ENCODE assay signal across 36 cellular contexts in genomic region chr7:17266559-17266958, GRCh38. TPM values are rescaled to one million over a fixed set of nuclear protein-coding genes. Genes with fewer than 3 reads are reported as not detected.
DNase-seq lines count a peak whose midpoint lies in the region; ATAC-seq, FAIRE-seq and TF ChIP-seq lines count a peak whose summit lies in the region.
"Had no signal": no experiment of that assay in that cellular context is flagged by ENCODE, and none has a peak within 500 bp of the region (broad histone marks: within the 10 kb centered on the region; RNA-seq: fewer than 3 reads in every experiment).

No MANE protein-coding gene starts in this region.

- H3K4me1 ChIP-seq in A549, result no peaks in the 10 kb centered on the region; the same call in 2 of the 3 replicates
- H3K4me1 ChIP-seq in adipocyte (ENCODE audit: control insufficient read depth, insufficient read depth, low read length), result no peaks in the 10 kb centered on the region
- H3K4me1 ChIP-seq in K562 (replicated peaks in 1 of 2; ENCODE audit: control insufficient read depth in 2 of 2, insufficient read depth in 2 of 2, low read length in 2 of 2), result no peaks in the 10 kb centered on the region
- H3K4me1 ChIP-seq in SK-N-SH (ENCODE audit: control insufficient read depth in 1 of 2, insufficient read depth in 2 of 2, low read depth in 1 of 2, low read length in 1 of 2), result no peaks in the 10 kb centered on the region
- H3K4me1 ChIP-seq: BE2C, BLaER1, Caco-2 had no signal

- H3K27ac ChIP-seq in A549, result no peak overlapping the region
- H3K27ac ChIP-seq in K562 (ENCODE audit: extremely low read depth, low read depth, low read length), result no peak overlapping the region
- no peak overlapping the region for H3K27ac ChIP-seq in SK-N-SH (ENCODE audit: low read depth in 2 of 2, low read length in 1 of 2)
- H3K27ac ChIP-seq: 22Rv1; BLaER1; BLaER1 treated with 17β-estradiol and CSF1 and Interleukin-3, amounts not matched to agents 10 nM and 100 nM; C4-2B had no signal

- H3F3A ChIP-seq in SK-N-SH (replicated peaks; ENCODE audit: insufficient read depth), result peaks cover 4% of the 10 kb centered on the region

- no peaks in the 10 kb centered on the region for H3K36me3 ChIP-seq in adipocyte (ENCODE audit: control insufficient read depth, insufficient read depth, low read length, severe bottlenecking)
- no peaks in the 10 kb centered on the region for H3K36me3 ChIP-seq in K562 (ENCODE audit: control insufficient read depth, insufficient read depth, low read length)
- no peaks in the 10 kb centered on the region for H3K36me3 ChIP-seq in SK-N-SH (replicated peaks in 1 of 2; ENCODE audit: control insufficient read depth in 1 of 2, insufficient read depth in 2 of 2, low read length in 1 of 2)
- H3K36me3 ChIP-seq: BE2C, BLaER1 had no signal

- TF ChIP-seq POLR2A in A549 (IDR thresholded peaks at IDR 0.05; ENCODE audit: low read length) (no peak), K562 (conservative IDR thresholded peaks at IDR 0.05) (no peak)

- H4K20me1 ChIP-seq in K562 (replicated peaks; ENCODE audit: control insufficient read depth, insufficient read depth, low read length) (no peaks in the 10 kb centered on the region), SK-N-SH (ENCODE audit: insufficient read depth) (no peaks in the 10 kb centered on the region)
- H4K20me1 ChIP-seq: BLaER1; BLaER1 treated with 17β-estradiol and CSF1 and Interleukin-3, amounts not matched to agents 10 nM and 100 nM had no signal

- no TSS peak for BruUV-seq in K562 (replicated peaks; lab: Mats Ljungman, UMichigan)

- H3K9me1 ChIP-seq in K562 (ENCODE audit: control insufficient read depth, insufficient read depth, low read length), result no peaks in the 10 kb centered on the region

- POLR2A ChIA-PET in A549 (lab: Yijun Ruan, JAX) (no interaction called here), K562 (lab: Yijun Ruan, JAX) (no interaction called here), SK-N-SH (lab: Yijun Ruan, JAX) (no interaction called here)

- no peak for DNase-seq in A549 (ENCODE audit: low read depth in 1 of 2, low spot score in 1 of 2)
- DNase-seq in adipocyte (ENCODE audit: low read depth), result no peak
- DNase-seq in amniotic epithelial cell (ENCODE audit: low read depth), result peak; percentile 7
- no peak for DNase-seq in K562 (ENCODE audit: extremely low read depth in 1 of 4, low spot score in 3 of 4)
- no peak for DNase-seq in NCI-H1417 (lab: John Stamatoyannopoulos, UW)
- no peak for DNase-seq in SK-N-SH
- no peak for DNase-seq in kidney glomerular epithelial cell (lab: John Stamatoyannopoulos, UW)
- no peak for DNase-seq in Ammon's horn (ENCODE audit: low spot score)
- DNase-seq: 8988T; ACHN; AML-193; BE2C; C1 segment of cervical spinal cord; Caco-2; Calu3; CD4-positive, alpha-beta memory T cell; CD4-positive, alpha-beta T cell; CD4-positive, CD25-positive, alpha-beta regulatory T cell; CD8-positive, alpha-beta memory T cell; CD8-positive, alpha-beta T cell; COR-L47; DMS 273 treated with DMSO at 0.1 percent for 48 hours; DMS153; DMS53; DMS79; DMS79 treated with DMSO at 0.1 percent for 48 hours; DND-41; EL had no signal

- CTCF ChIA-PET in A549 (lab: Yijun Ruan, JAX) (no interaction called here), K562 (lab: Yijun Ruan, JAX; ENCODE audit: low intra/inter-chr PET ratio) (no interaction called here), SK-N-SH (lab: Yijun Ruan, JAX) (no interaction called here)

- ATAC-seq in A549 (no peak), K562 (no peak)
- ATAC-seq: CD8-positive, alpha-beta T cell had no signal

- H3K27me3 ChIP-seq in adipocyte (replicated peaks; ENCODE audit: control insufficient read depth, insufficient read depth, low read length), result no peaks in the 10 kb centered on the region
- no peaks in the 10 kb centered on the region; a peak in 1 of 5 replicates for H3K27me3 ChIP-seq in K562 (ENCODE audit: control insufficient read depth in 2 of 2, insufficient read depth in 2 of 2, low read length in 2 of 2)
- H3K27me3 ChIP-seq in SK-N-SH (ENCODE audit: insufficient read depth), result no peaks in the 10 kb centered on the region
- H3K27me3 ChIP-seq: BE2C, BLaER1 had no signal

- H3K9ac ChIP-seq in adipocyte (ENCODE audit: low read length) (no peak overlapping the region), K562 (ENCODE audit: insufficient read depth in 1 of 2, low read depth in 2 of 2, low read length in 2 of 2) (no peak overlapping the region), SK-N-SH (no peak overlapping the region)
- H3K9ac ChIP-seq: BLaER1; BLaER1 treated with 17β-estradiol and CSF1 and Interleukin-3, amounts not matched to agents 10 nM and 100 nM had no signal

- H3K9me3 ChIP-seq in A549 (peaks cover 37% of the 10 kb centered on the region), adipocyte (ENCODE audit: control insufficient read depth, low read length) (peaks cover 39% of the 10 kb centered on the region), K562 (replicated peaks; ENCODE audit: control insufficient read depth, insufficient read depth, low read depth, low read length) (peaks cover 2% of the 10 kb centered on the region; the same call in 1 of the 2 replicates), SK-N-SH (peaks cover 21% of the 10 kb centered on the region)

- in situ Hi-C loops in K562 (cut with MboI), result no loop called here

- intact Hi-C loops in K562 (cut with micrococcal nuclease), result no loop called here

- FAIRE-seq in A549 (lab: Jason Lieb, UNC) (peak; percentile 23), K562 (lab: Jason Lieb, UNC) (no peak)
- FAIRE-seq: A204.1, D721Med had no signal

- TF ChIP-seq RAD21 in A549 (conservative IDR thresholded peaks at IDR 0.05 in 1 of 2, IDR thresholded peaks at IDR 0.05 in 1 of 2), result no peak
- TF ChIP-seq RAD21 in K562 (CRISPR knock-in tag; conservative IDR thresholded peaks at IDR 0.05 in 1 of 2, IDR thresholded peaks at IDR 0.05 in 1 of 2), result no peak
- TF ChIP-seq RAD21 in SK-N-SH (IDR thresholded peaks at IDR 0.05; ENCODE audit: low read length), result no peak

- TF ChIP-seq CTCF in A549 (IDR thresholded peaks at IDR 0.05), result no peak
- TF ChIP-seq CTCF in K562 (IDR thresholded peaks at IDR 0.05 in 2 of 3, conservative IDR thresholded peaks at IDR 0.05 in 1 of 3; ENCODE audit: insufficient read depth in 2 of 3, low read depth in 1 of 3, low read length in 3 of 3), result no peak
- no peak for TF ChIP-seq CTCF in SK-N-SH (IDR thresholded peaks at IDR 0.05)

- TF ChIP-seq EP300 in A549 (IDR thresholded peaks at IDR 0.05) (no peak), K562 (IDR thresholded peaks at IDR 0.05; ENCODE audit: low read length) (no peak), SK-N-SH (IDR thresholded peaks at IDR 0.05; ENCODE audit: borderline replicate concordance in 1 of 2, low read depth in 1 of 2, low read length in 1 of 2) (no peak)

- H3K9me2 ChIP-seq in SK-N-SH, result no peaks in the 10 kb centered on the region

- no peak overlapping the region for H3K4me3 ChIP-seq in A549
- H3K4me3 ChIP-seq in adipocyte (ENCODE audit: low read length), result peak overlapping the region; percentile 26
- H3K4me3 ChIP-seq in K562, result no peak overlapping the region
- H3K4me3 ChIP-seq in SK-N-SH (ENCODE audit: low read depth in 2 of 2, low read length in 1 of 2), result no peak overlapping the region
- H3K4me3 ChIP-seq: BLaER1; BLaER1 treated with 17β-estradiol and CSF1 and Interleukin-3, amounts not matched to agents 10 nM and 100 nM had no signal

- no peaks in the 10 kb centered on the region for H3K79me2 ChIP-seq in K562 (ENCODE audit: control insufficient read depth, insufficient read depth, low read length)
- no peaks in the 10 kb centered on the region for H3K79me2 ChIP-seq in SK-N-SH (ENCODE audit: insufficient read depth)

- no peak overlapping the region for H2AFZ ChIP-seq in K562 (ENCODE audit: low read depth, low read length)
- no peak overlapping the region for H2AFZ ChIP-seq in SK-N-SH (ENCODE audit: low read depth)

- H3K4me2 ChIP-seq in A549 (no peak overlapping the region), K562 (ENCODE audit: insufficient read depth, low read length) (no peak overlapping the region), SK-N-SH (no peak overlapping the region)
- H3K4me2 ChIP-seq: BLaER1; BLaER1 treated with 17β-estradiol and CSF1 and Interleukin-3, amounts not matched to agents 10 nM and 100 nM had no signal

TF ChIP-seq in A549, 52 proteins besides CTCF, POLR2A, EP300 and RAD21 (continues in another document):
- TF ChIP-seq CBX2 (IDR thresholded peaks at IDR 0.05; ENCODE audit: borderline replicate concordance, low read depth) (no peak), EHMT2 (IDR thresholded peaks at IDR 0.05; ENCODE audit: low read depth) (no peak)

TF ChIP-seq in SK-N-SH, 30 proteins besides CTCF, POLR2A, EP300 and RAD21:
- TF ChIP-seq FOXM1 (IDR thresholded peaks at IDR 0.05; ENCODE audit: low read depth), result no peak
- TF ChIP-seq RCOR1 (IDR thresholded peaks at IDR 0.05; ENCODE audit: low read length), result no peak
- no peak for TF ChIP-seq TCF12 (IDR thresholded peaks at IDR 0.05)
TF ChIP-seq in SK-N-SH: peak in this region for 0.

RNA-seq across cellular contexts. Expression of gene AHR, which starts 31.9 kb away (rescaled TPM):
- 14.3 and 50.1 TPM in 2 replicates for polyA plus RNA-seq in A549 (2011; rRNA removed)
- polyA plus RNA-seq in A549 (2012; cell fraction: cytosol; rRNA removed), result 1.9 and 2.4 TPM in 2 replicates
- 4.5 and 7.6 TPM in 2 replicates for polyA plus RNA-seq in A549 (2012; cell fraction: nucleus; rRNA removed)
- 7.8 to 11.4 TPM (median 9.1 TPM) in 3 replicates for polyA plus RNA-seq in A549 (2017; fragmentation: RNase III; extraction: RNeasy Plus Mini Kit Qiagen cat#74134 plus additional on column Dnase treatment)
- 14.6 and 15.9 TPM in 2 replicates for polyA minus RNA-seq in A549 (2011; rRNA and poly(A)+ RNA removed)
- not detected in 2 replicates for total RNA-seq in K562 (2011; cell fraction: chromatin; rRNA removed; ENCODE audit: low replicate concordance)
- total RNA-seq in K562 (2011; cell fraction: nucleolus; rRNA removed), result not detected in 2 replicates
- total RNA-seq in K562 (2011; cell fraction: nucleoplasm; rRNA removed), result not detected in 2 replicates
- under 0.01 TPM in 1 of 2 replicates, not detected in the other for total RNA-seq in K562 (2014; rRNA removed)
- total RNA-seq in K562 (2014; rRNA removed; fragmentation: Illumina TruSeq; extraction: Trizol), result not detected in 2 replicates
- total RNA-seq in K562 (2015; rRNA removed; fragmentation: Illumina TruSeq; extraction: Trizol), result not detected in 2 replicates
- total RNA-seq in K562 (2021), result 0.16 and 0.25 TPM in 2 replicates
- polyA plus RNA-seq in K562 (2011; rRNA removed), result not detected in 2 replicates
- not detected in 2 replicates for polyA plus RNA-seq in K562 (2011; cell fraction: cytosol; rRNA removed)
- not detected in 2 replicates for polyA plus RNA-seq in K562 (2011; cell fraction: nucleus; rRNA removed)
- 0.01 TPM in 1 of 2 replicates, not detected in the other for polyA plus RNA-seq in K562 (2012)
- not detected in 2 replicates for polyA plus RNA-seq in K562 (2014; fragmentation: Illumina TruSeq; extraction: Trizol)
- polyA plus RNA-seq in K562 (2014; fragmentation: Nextera tagmentation; extraction: Ambion mirVana), result not detected
- polyA plus RNA-seq in K562 (2014; rRNA removed), result not detected in 2 replicates
- not detected in 2 replicates for polyA minus RNA-seq in K562 (2011; rRNA and poly(A)+ RNA removed)
- polyA minus RNA-seq in K562 (2011; cell fraction: cytosol; rRNA and poly(A)+ RNA removed), result not detected in 2 replicates
- 0.13 TPM in 1 of 2 replicates, not detected in the other for polyA minus RNA-seq in K562 (2011; cell fraction: nucleus; rRNA and poly(A)+ RNA removed)
- 0.13 TPM in 1 of 2 replicates, not detected in the other for polyA plus RNA-seq in SK-N-SH (2012; rRNA removed)
- polyA plus RNA-seq in SK-N-SH (2012; cell fraction: cytosol; rRNA removed), result 0.01 TPM in 1 of 2 replicates, not detected in the other
- 0.02 TPM in 1 of 2 replicates, not detected in the other for polyA plus RNA-seq in SK-N-SH (2012; cell fraction: nucleus; rRNA removed)
- total RNA-seq: A172, G401 had no signal
